ENCODE assay signal across 25 cellular contexts in genomic region chr13:41407380-41407779, GRCh38. TPM values are rescaled to one million over a fixed set of nuclear protein-coding genes. Genes with fewer than 3 reads are reported as not detected.
"Had no signal": no experiment of that assay in that cellular context is flagged by ENCODE, and none has a peak within 500 bp of the region (broad histone marks: within the 10 kb centered on the region; RNA-seq: fewer than 3 reads in every experiment).

No MANE protein-coding gene starts in this region.

- H3K27me3 ChIP-seq: heart left ventricle, neutrophil, pancreas, thyroid gland, upper lobe of right lung had no signal

- H3K36me3 ChIP-seq: heart left ventricle, neutrophil, pancreas, thyroid gland, upper lobe of right lung had no signal

- H3K4me1 ChIP-seq: heart left ventricle, pancreas, thyroid gland, upper lobe of right lung had no signal

- DNase-seq: activated B cell treated with CpG ODN at 0.5 μM for 24 hours; activated CD4-positive, alpha-beta T cell treated with anti-CD3 and anti-CD28 coated beads for 36 hours; activated CD4-positive, alpha-beta T cell treated with anti-CD3 and anti-CD28 coated beads, Interleukin-2, amount 50 U/mL, for 4 hours; activated CD8-positive, alpha-beta memory T cell treated with anti-CD3 and anti-CD28 coated beads for 24 hours; activated CD8-positive, alpha-beta memory T cell treated with anti-CD3 and anti-CD28 coated beads, Interleukin-2, amount 50 U/mL, for 4 hours; activated naive CD4-positive, alpha-beta T cell treated with anti-CD3 and anti-CD28 coated beads for 36 hours; activated naive CD8-positive, alpha-beta T cell treated with anti-CD3 and anti-CD28 coated beads, Interleukin-2, amount 10 ng/mL, durations not matched to agents 7 days and 5 days; activated T-cell treated with anti-CD3 and anti-CD28 coated beads, Interleukin-2, amount 50 U/mL, for 24 hours; amniotic stem cell; effector CD8-positive, alpha-beta T cell; heart left ventricle; islet precursor cell; left colon; mesenchymal stem cell; pancreas; right cardiac atrium; stimulated activated CD4-positive, alpha-beta T cell treated with anti-CD3 and anti-CD28 coated beads, Interleukin-12 subunit alpha, Interleukin-12 subunit beta, amount 100 ng/mL, for 4 hours; stimulated activated CD4-positive, alpha-beta T cell treated with anti-CD3 and anti-CD28 coated beads, Interleukin-4, amount 100 ng/mL, for 4 hours; substantia nigra; T-helper 17 cell; thyroid gland; upper lobe of right lung had no signal

- H3K4me3 ChIP-seq: heart left ventricle, pancreas, thyroid gland, upper lobe of right lung had no signal

- H3K27ac ChIP-seq: heart left ventricle, neutrophil, pancreas, thyroid gland, upper lobe of right lung had no signal

- ATAC-seq: activated CD4-positive, alpha-beta T cell treated with anti-CD3 and anti-CD28 coated beads for 36 hours; esophagus mucosa; heart left ventricle; left colon; pancreas; right cardiac atrium; T-helper 17 cell; upper lobe of right lung had no signal

- H3K9me3 ChIP-seq: heart left ventricle, neutrophil, pancreas, thyroid gland, upper lobe of right lung had no signal

RNA-seq across cellular contexts. Expression of gene RGCC, which starts 50.0 kb away (rescaled TPM):
- total RNA-seq: chondrocyte had no signal
